9 cellular contexts compared by ENCODE assay signal in genomic region chr4:1337376-1337831, GRCh38. TPM values are rescaled to one million over a fixed set of nuclear protein-coding genes. Genes with fewer than 3 reads are reported as not detected.
DNase-seq lines count a peak whose midpoint lies in the region; ATAC-seq, FAIRE-seq and TF ChIP-seq lines count a peak whose summit lies in the region.
"Had no signal": no experiment of that assay in that cellular context is flagged by ENCODE, and none has a peak within 500 bp of the region (broad histone marks: within the 10 kb centered on the region; RNA-seq: fewer than 3 reads in every experiment).

No MANE protein-coding gene starts in this region.

- no peaks in the 10 kb centered on the region for H3K9me3 ChIP-seq in esophagus squamous epithelium

- no peak overlapping the region for H3K4me3 ChIP-seq in esophagus squamous epithelium

- intact Hi-C loops in esophagus squamous epithelium (cut with DNase I), result no loop called here

- ATAC-seq in GM21423 (IDR thresholded peaks at IDR 0.05; ENCODE audit: unreplicated experiment), result no peak

- TF ChIP-seq POLR2A in esophagus squamous epithelium (IDR thresholded peaks at IDR 0.05), result no peak

- H3K27me3 ChIP-seq in esophagus squamous epithelium, result no peaks in the 10 kb centered on the region

- WGBS in esophagus squamous epithelium, 2 donors, result 52 to 66% methylated on average over 10 to 11 of the region's 11 CpGs

- peaks cover 31 to 91% (median 39%) of the 10 kb centered on the region in 3 donors for H3K36me3 ChIP-seq in esophagus squamous epithelium

- DNase-seq in EL (peak; percentile 43), esophagus squamous epithelium (lab: John Stamatoyannopoulos, UW) (no peak), GM19239 (ENCODE audit: insufficient read length, low spot score) (no peak), NCI-H524 (lab: John Stamatoyannopoulos, UW) (no peak), GM10266 (ENCODE audit: extremely low spot score) (no peak)
- DNase-seq in activated CD4-positive, alpha-beta T cell treated with anti-CD3 and anti-CD28 coated beads, Interleukin-2, amount 50 U/mL, for 4 hours, result peak; percentile 48 to 57
- DNase-seq in stimulated activated CD4-positive, alpha-beta T cell treated with anti-CD3 and anti-CD28 coated beads, Interleukin-4, amount 100 ng/mL, for 4 hours, result peak; percentile 38 to 83
- DNase-seq: left cardiac atrium had no signal

- peak overlapping the region; percentile 63 to 77 (median 68) for H3K27ac ChIP-seq in esophagus squamous epithelium

- TF ChIP-seq CTCF in esophagus squamous epithelium (IDR thresholded peaks at IDR 0.05) (no peak), GM10266 (IDR thresholded peaks at IDR 0.05; ENCODE audit: control insufficient read depth, insufficient read depth, low read depth, missing control alignments) (no peak)

- no peak for FAIRE-seq in GM19239 (lab: Jason Lieb, UNC)

- peaks cover 0 to 23% (median 10%) of the 10 kb centered on the region in 3 donors for H3K4me1 ChIP-seq in esophagus squamous epithelium

RNA-seq across cellular contexts. Expression of gene UVSSA, which starts 9.6 kb away (rescaled TPM):
- total RNA-seq in esophagus squamous epithelium, result 10 to 100 TPM in 3 of 4 donors, 1 to 10 TPM in 1; 7.2 to 12.8 (median 11.5) TPM

RNA-seq across cellular contexts. Expression of gene MAEA, which starts 47.7 kb away (rescaled TPM):
- total RNA-seq in esophagus squamous epithelium, result 10 to 100 TPM; 56.6 to 78.7 (median 67.5) TPM

Comparison
In these comparisons a context has a peak if more than half of its experiments do, and no peak if none do; other contexts are left out.
1. DNase-seq: peak in EL (single experiment), activated CD4-positive, alpha-beta T cell treated with anti-CD3 and anti-CD28 coated beads, Interleukin-2, amount 50 U/mL, for 4 hours (2 of 2) and stimulated activated CD4-positive, alpha-beta T cell treated with anti-CD3 and anti-CD28 coated beads, Interleukin-4, amount 100 ng/mL, for 4 hours (2 of 2); none in esophagus squamous epithelium (single experiment), GM19239 (single experiment), NCI-H524 (0 of 2) and GM10266 (single experiment).